14 cellular contexts compared by ENCODE assay signal in the genomic region with DNA sequence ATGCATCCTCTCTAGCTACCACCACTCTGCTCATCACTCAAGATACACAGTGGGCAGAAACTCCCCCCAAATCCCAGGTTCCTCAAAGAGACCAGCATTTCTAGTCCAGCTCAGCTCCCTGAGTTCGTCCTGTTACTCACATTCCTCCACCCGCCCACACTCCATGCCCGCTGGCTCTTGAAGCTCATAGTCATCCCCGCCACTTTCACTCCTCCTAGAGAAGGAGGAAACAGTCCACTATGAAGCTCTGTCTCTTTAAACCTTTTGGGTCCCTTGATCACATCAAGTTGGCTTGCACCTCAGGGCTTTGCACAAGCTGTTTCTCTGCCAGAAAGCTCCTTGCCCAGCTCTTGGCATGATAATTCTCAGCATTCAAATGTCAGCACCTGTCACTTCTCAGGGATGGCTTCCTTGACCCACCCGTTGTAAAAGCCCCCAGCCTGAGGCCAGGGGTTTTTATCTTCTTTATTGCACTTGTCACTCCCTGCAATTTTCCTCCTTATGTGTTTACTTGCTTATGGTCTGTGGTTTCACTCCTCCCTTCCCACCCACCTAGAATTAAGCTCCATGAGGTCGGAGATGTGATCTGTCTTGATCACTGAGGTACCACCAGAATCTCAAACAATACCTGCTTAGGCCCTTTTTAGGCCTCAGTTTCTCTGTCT.
DNase-seq lines count a peak whose midpoint lies in the region; ATAC-seq, FAIRE-seq and TF ChIP-seq lines count a peak whose summit lies in the region.
"Had no signal": no experiment of that assay in that cellular context is flagged by ENCODE, and none has a peak within 500 bp of the region (broad histone marks: within the 10 kb centered on the region; RNA-seq: fewer than 3 reads in every experiment).

No MANE protein-coding gene starts in this region.

- H3K79me2 ChIP-seq in K562 (ENCODE audit: control insufficient read depth, insufficient read depth, low read length), result no peaks in the 10 kb centered on the region

- H3K9me3 Mint-ChIP-seq in activated CD4-positive, alpha-beta memory T cell treated with anti-CD3 and anti-CD28 coated beads for 36 hours, result peaks cover 21% of the 10 kb centered on the region
- peaks cover 11% of the 10 kb centered on the region for H3K9me3 Mint-ChIP-seq in activated CD4-positive, alpha-beta memory T cell treated with anti-CD3 and anti-CD28 coated beads, Interleukin-2, amount 10 ng/mL, durations not matched to agents 7 days and 5 days

- H3K36me3 Mint-ChIP-seq in activated CD4-positive, alpha-beta memory T cell treated with anti-CD3 and anti-CD28 coated beads for 36 hours, result no peaks in the 10 kb centered on the region
- H3K36me3 Mint-ChIP-seq in activated CD4-positive, alpha-beta memory T cell treated with anti-CD3 and anti-CD28 coated beads, Interleukin-2, amount 10 ng/mL, durations not matched to agents 7 days and 5 days (ENCODE audit: low read depth), result no peaks in the 10 kb centered on the region
- H3K36me3 Mint-ChIP-seq: activated naive CD4-positive, alpha-beta T cell treated with anti-CD3 and anti-CD28 coated beads, Interleukin-2, amount 50 U/mL, for 24 hours had no signal

- TF ChIP-seq POLR2A in K562 (conservative IDR thresholded peaks at IDR 0.05) (no peak), thyroid gland (IDR thresholded peaks at IDR 0.05) (no peak), prostate gland (IDR thresholded peaks at IDR 0.05) (no peak)

- H3K4me1 ChIP-seq in K562 (replicated peaks in 1 of 2; ENCODE audit: control insufficient read depth in 2 of 2, insufficient read depth in 2 of 2, low read length in 2 of 2) (peaks cover 0 to 4% of the 10 kb centered on the region in 2 experiments; a peak in 3 of 5 replicates), thyroid gland (peaks cover 0 to 6% of the 10 kb centered on the region in 2 donors), prostate gland (replicated peaks) (no peaks in the 10 kb centered on the region)
- H3K4me1 ChIP-seq: sigmoid colon had no signal

- H3K9me3 ChIP-seq in K562 (replicated peaks; ENCODE audit: control insufficient read depth, insufficient read depth, low read depth, low read length), result peaks cover 10% of the 10 kb centered on the region; the same call in 1 of the 2 replicates
- H3K9me3 ChIP-seq in thyroid gland, result no peaks in the 10 kb centered on the region
- no peaks in the 10 kb centered on the region for H3K9me3 ChIP-seq in prostate gland

- H3K27me3 ChIP-seq in K562 (ENCODE audit: control insufficient read depth in 2 of 2, insufficient read depth in 2 of 2, low read length in 2 of 2) (peaks cover 0 to 4% of the 10 kb centered on the region in 2 experiments; a peak in 1 of 5 replicates), thyroid gland (no peaks in the 10 kb centered on the region), prostate gland (replicated peaks; ENCODE audit: insufficient read depth) (no peaks in the 10 kb centered on the region)
- H3K27me3 ChIP-seq: tibial artery had no signal

- WGBS in K562 (ENCODE audit: insufficient coverage, low coverage, missing lambda C conversion rate), result 16% methylated on average over 6 of the region's 6 CpGs
- 43 to 48% methylated on average over 6 of the region's 6 CpGs for WGBS in thyroid gland, 2 donors
- WGBS in prostate gland, result 41% methylated on average over 6 of the region's 6 CpGs

- no peak; the same call in 2 of the 3 replicates for ATAC-seq in K562
- ATAC-seq in HG02610 (IDR thresholded peaks at IDR 0.05; ENCODE audit: unreplicated experiment), result no peak

- POLR2A ChIA-PET in activated CD4-positive, alpha-beta memory T cell treated with anti-CD3 and anti-CD28 coated beads for 36 hours (lab: Charles Lee), result interaction anchor here (0.7 kb wide), 1 partner anchor 46 kb away, joined by 3 read pairs; no protein-coding TSS in a partner anchor
- POLR2A ChIA-PET in activated CD4-positive, alpha-beta memory T cell treated with anti-CD3 and anti-CD28 coated beads, Interleukin-2, amount 10 ng/mL, durations not matched to agents 7 days and 5 days (lab: Charles Lee), result no interaction called here
- POLR2A ChIA-PET in K562 (lab: Yijun Ruan, JAX), result interaction anchor here (1.1 to 1.7 kb wide), 2 partner anchors 13 to 24 kb away, joined by 5 read pairs; no protein-coding TSS in a partner anchor

- H3K9ac ChIP-seq in K562 (ENCODE audit: insufficient read depth in 1 of 2, low read depth in 2 of 2, low read length in 2 of 2), result no peak overlapping the region

- H3K4me3 ChIP-seq in K562 (no peak overlapping the region), thyroid gland (replicated peaks in 1 of 3) (no peak overlapping the region), prostate gland (no peak overlapping the region)
- H3K4me3 ChIP-seq: sigmoid colon, tibial artery had no signal

- CTCF ChIA-PET in activated CD4-positive, alpha-beta memory T cell treated with anti-CD3 and anti-CD28 coated beads for 36 hours (lab: Charles Lee), result interaction anchor here (1.1 kb wide), 1 partner anchor 81 kb away, joined by 3 read pairs; no protein-coding TSS in a partner anchor
- CTCF ChIA-PET in activated CD4-positive, alpha-beta memory T cell treated with anti-CD3 and anti-CD28 coated beads, Interleukin-2, amount 10 ng/mL, durations not matched to agents 7 days and 5 days (lab: Charles Lee), result no interaction called here
- CTCF ChIA-PET in K562 (lab: Yijun Ruan, JAX; ENCODE audit: low intra/inter-chr PET ratio), result no interaction called here

- no peak overlapping the region for H2AFZ ChIP-seq in K562 (ENCODE audit: low read depth, low read length)

- FAIRE-seq in K562 (lab: Jason Lieb, UNC), result no peak

- H4K20me1 ChIP-seq in K562 (replicated peaks; ENCODE audit: control insufficient read depth, insufficient read depth, low read length), result no peaks in the 10 kb centered on the region

- TF ChIP-seq CTCF in K562 (IDR thresholded peaks at IDR 0.05 in 2 of 3, conservative IDR thresholded peaks at IDR 0.05 in 1 of 3; ENCODE audit: insufficient read depth in 2 of 3, low read depth in 1 of 3, low read length in 3 of 3), result no peak
- no peak for TF ChIP-seq CTCF in thyroid gland (IDR thresholded peaks at IDR 0.05)
- no peak for TF ChIP-seq CTCF in prostate gland (IDR thresholded peaks at IDR 0.05)

- TF ChIP-seq EP300 in K562 (IDR thresholded peaks at IDR 0.05; ENCODE audit: low read length), result no peak

- in situ Hi-C loops in K562 (cut with MboI), result no loop called here

- no peak for TF ChIP-seq RAD21 in K562 (CRISPR knock-in tag; conservative IDR thresholded peaks at IDR 0.05 in 1 of 2, IDR thresholded peaks at IDR 0.05 in 1 of 2)

- no peak overlapping the region for H3K27ac Mint-ChIP-seq in activated CD4-positive, alpha-beta memory T cell treated with anti-CD3 and anti-CD28 coated beads for 36 hours
- no peak overlapping the region for H3K27ac Mint-ChIP-seq in activated CD4-positive, alpha-beta memory T cell treated with anti-CD3 and anti-CD28 coated beads, Interleukin-2, amount 10 ng/mL, durations not matched to agents 7 days and 5 days
- H3K27ac Mint-ChIP-seq: activated naive CD4-positive, alpha-beta T cell treated with anti-CD3 and anti-CD28 coated beads, Interleukin-2, amount 50 U/mL, for 24 hours; T-helper 1 cell treated with Interleukin-12 subunit alpha and Interleukin-12 subunit beta and Interleukin-4 antibody, amounts not matched to agents 30 μg/mL and 1 μg/mL, for 36 hours had no signal

- no peak overlapping the region for H3K4me3 Mint-ChIP-seq in activated CD4-positive, alpha-beta memory T cell treated with anti-CD3 and anti-CD28 coated beads for 36 hours
- H3K4me3 Mint-ChIP-seq in activated CD4-positive, alpha-beta memory T cell treated with anti-CD3 and anti-CD28 coated beads, Interleukin-2, amount 10 ng/mL, durations not matched to agents 7 days and 5 days, result no peak overlapping the region
- H3K4me3 Mint-ChIP-seq: activated naive CD4-positive, alpha-beta T cell treated with anti-CD3 and anti-CD28 coated beads, Interleukin-2, amount 50 U/mL, for 24 hours; T-helper 1 cell treated with Interleukin-12 subunit alpha and Interleukin-12 subunit beta and Interleukin-4 antibody, amounts not matched to agents 30 μg/mL and 1 μg/mL, for 36 hours had no signal

- H3K9me1 ChIP-seq in K562 (ENCODE audit: control insufficient read depth, insufficient read depth, low read length), result no peaks in the 10 kb centered on the region

- no TSS peak for BruUV-seq in K562 (replicated peaks; lab: Mats Ljungman, UMichigan)

- H3K27me3 Mint-ChIP-seq in activated CD4-positive, alpha-beta memory T cell treated with anti-CD3 and anti-CD28 coated beads for 36 hours, result peaks cover 25% of the 10 kb centered on the region
- H3K27me3 Mint-ChIP-seq in activated CD4-positive, alpha-beta memory T cell treated with anti-CD3 and anti-CD28 coated beads, Interleukin-2, amount 10 ng/mL, durations not matched to agents 7 days and 5 days, result peaks cover 22% of the 10 kb centered on the region

- H3K36me3 ChIP-seq in K562 (ENCODE audit: control insufficient read depth, insufficient read depth, low read length) (no peaks in the 10 kb centered on the region), thyroid gland (no peaks in the 10 kb centered on the region), prostate gland (no peaks in the 10 kb centered on the region)
- H3K36me3 ChIP-seq: sigmoid colon, tibial artery had no signal

- peak; percentile 15 for DNase-seq in activated CD4-positive, alpha-beta memory T cell treated with anti-CD3 and anti-CD28 coated beads for 36 hours
- DNase-seq in activated CD4-positive, alpha-beta memory T cell treated with anti-CD3 and anti-CD28 coated beads, Interleukin-2, amount 10 ng/mL, durations not matched to agents 7 days and 5 days, result no peak
- DNase-seq in K562 (ENCODE audit: extremely low read depth in 1 of 4, low spot score in 3 of 4), result no peak
- DNase-seq in foreskin melanocyte, result peak; percentile 49
- DNase-seq in thyroid gland, result peak; percentile 64 to 69
- no peak for DNase-seq in H4 (ENCODE audit: low spot score)
- no peak for DNase-seq in prostate gland (ENCODE audit: low spot score)
- DNase-seq: DMS 273 treated with DMSO at 0.1 percent for 48 hours, NCI-H2029 treated with DMSO at 0.1 percent for 48 hours, sigmoid colon, tibial artery had no signal

- H3K4me1 Mint-ChIP-seq in activated CD4-positive, alpha-beta memory T cell treated with anti-CD3 and anti-CD28 coated beads for 36 hours (ENCODE audit: low read depth), result no peaks in the 10 kb centered on the region
- no peaks in the 10 kb centered on the region for H3K4me1 Mint-ChIP-seq in activated CD4-positive, alpha-beta memory T cell treated with anti-CD3 and anti-CD28 coated beads, Interleukin-2, amount 10 ng/mL, durations not matched to agents 7 days and 5 days
- H3K4me1 Mint-ChIP-seq: activated naive CD4-positive, alpha-beta T cell treated with anti-CD3 and anti-CD28 coated beads, Interleukin-2, amount 50 U/mL, for 24 hours had no signal

- intact Hi-C loops in activated CD4-positive, alpha-beta memory T cell treated with anti-CD3 and anti-CD28 coated beads for 36 hours (cut with micrococcal nuclease), result no loop called here
- intact Hi-C loops in K562 (cut with micrococcal nuclease), result no loop called here
- intact Hi-C loops in thyroid gland (cut with DNase I), result no loop called here
- intact Hi-C loops in prostate gland (cut with DNase I), result no loop called here

- H3K4me2 ChIP-seq in K562 (ENCODE audit: insufficient read depth, low read length), result no peak overlapping the region

- H3K27ac ChIP-seq in K562 (ENCODE audit: extremely low read depth, low read depth, low read length) (no peak overlapping the region), thyroid gland (no peak overlapping the region), prostate gland (no peak overlapping the region)
- H3K27ac ChIP-seq: sigmoid colon, tibial artery had no signal

Comparison
In these comparisons a context has a peak if more than half of its experiments do, and no peak if none do; other contexts are left out.
1. DNase-seq: peak in activated CD4-positive, alpha-beta memory T cell treated with anti-CD3 and anti-CD28 coated beads for 36 hours (single experiment), foreskin melanocyte (single experiment) and thyroid gland (2 of 2); none in activated CD4-positive, alpha-beta memory T cell treated with anti-CD3 and anti-CD28 coated beads, Interleukin-2, amount 10 ng/mL, durations not matched to agents 7 days and 5 days (single experiment), K562 (0 of 4), H4 (single experiment) and prostate gland (single experiment).